In the genomic region with DNA sequence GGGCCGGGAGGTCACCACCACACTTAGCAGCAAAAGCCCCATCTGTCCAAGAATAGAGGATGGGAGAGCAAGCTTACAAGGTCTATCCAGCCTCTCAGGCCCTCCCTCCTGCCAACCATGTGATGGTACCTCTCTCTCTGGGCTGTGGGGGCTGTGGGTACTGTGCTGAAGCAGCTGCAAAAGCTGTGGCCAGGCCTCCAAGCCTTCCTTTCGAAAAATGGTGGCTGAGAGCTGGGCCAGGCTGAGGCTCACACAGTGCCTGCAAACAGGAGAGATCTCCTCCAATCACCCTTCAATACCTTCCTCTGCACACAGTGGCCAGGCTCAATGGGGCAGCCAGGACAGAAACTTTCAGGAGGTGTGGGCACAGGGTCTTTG, we compare ENCODE assay signal across 8 cellular contexts. TPM values are rescaled to one million over a fixed set of nuclear protein-coding genes. Genes with fewer than 3 reads are reported as not detected.
DNase-seq lines count a peak whose midpoint lies in the region; ATAC-seq and TF ChIP-seq lines count a peak whose summit lies in the region.

No MANE protein-coding gene starts in this region.

- no peaks in the 10 kb centered on the region for H3K27me3 Mint-ChIP-seq in activated naive CD8-positive, alpha-beta T cell treated with anti-CD3 and anti-CD28 coated beads, Interleukin-2, amount 10 ng/mL, durations not matched to agents 7 days and 5 days

- H3K36me3 ChIP-seq in heart right ventricle (peaks cover 0 to 77% (median 30%) of the 10 kb centered on the region in 9 donors), lower lobe of right lung (peaks cover 70% of the 10 kb centered on the region), vagina (peaks cover 0 to 50% of the 10 kb centered on the region in 2 donors)

- ATAC-seq in heart right ventricle (peak in 1 of 8 donors; percentile 3), left ventricle myocardium superior (no peak), lower lobe of right lung (no peak), HG03432 (IDR thresholded peaks at IDR 0.05; ENCODE audit: unreplicated experiment) (no peak)
- ATAC-seq in activated naive CD8-positive, alpha-beta T cell treated with anti-CD3 and anti-CD28 coated beads, Interleukin-2, amount 10 ng/mL, durations not matched to agents 7 days and 5 days (ENCODE audit: low read depth) = no peak

- DNase-seq in heart right ventricle (no peak), left ventricle myocardium superior (no peak), lower lobe of right lung (no peak), vagina (ENCODE audit: extremely low spot score in 2 of 2) (no peak), DMS114 treated with DMSO at 0.1 percent for 48 hours (lab: John Stamatoyannopoulos, UW; ENCODE audit: unreplicated experiment) (no peak)
- no peak for DNase-seq in activated naive CD8-positive, alpha-beta T cell treated with anti-CD3 and anti-CD28 coated beads, Interleukin-2, amount 10 ng/mL, durations not matched to agents 7 days and 5 days
- DNase-seq in activated CD8-positive, alpha-beta memory T cell treated with anti-CD3 and anti-CD28 coated beads, Interleukin-2, amount 50 U/mL, for 48 hours = no peak

- no peak for TF ChIP-seq CTCF in heart right ventricle (IDR thresholded peaks at IDR 0.05)
- TF ChIP-seq CTCF in lower lobe of right lung (IDR thresholded peaks at IDR 0.05) = no peak
- no peak for TF ChIP-seq CTCF in vagina (IDR thresholded peaks at IDR 0.05)

- peaks cover 14% of the 10 kb centered on the region for H3K36me3 Mint-ChIP-seq in activated naive CD8-positive, alpha-beta T cell treated with anti-CD3 and anti-CD28 coated beads, Interleukin-2, amount 10 ng/mL, durations not matched to agents 7 days and 5 days

- H3K4me1 ChIP-seq in heart right ventricle (peaks cover 4 to 24% (median 19%) of the 10 kb centered on the region in 9 donors), lower lobe of right lung (peaks cover 20% of the 10 kb centered on the region), vagina (peaks cover 13% of the 10 kb centered on the region)

- H3K27ac Mint-ChIP-seq in activated naive CD8-positive, alpha-beta T cell treated with anti-CD3 and anti-CD28 coated beads, Interleukin-2, amount 10 ng/mL, durations not matched to agents 7 days and 5 days = peak overlapping the region; percentile 69

- peak overlapping the region in 9 of 10 donors; percentile 58 to 94 (median 68) for H3K4me3 ChIP-seq in heart right ventricle
- peak overlapping the region; percentile 80 for H3K4me3 ChIP-seq in lower lobe of right lung
- peak overlapping the region; percentile 50 to 82 for H3K4me3 ChIP-seq in vagina

- peak overlapping the region; percentile 85 for H3K4me3 Mint-ChIP-seq in activated naive CD8-positive, alpha-beta T cell treated with anti-CD3 and anti-CD28 coated beads, Interleukin-2, amount 10 ng/mL, durations not matched to agents 7 days and 5 days

- WGBS in heart right ventricle, 2 donors = 84 to 85% methylated on average over 2 of the region's 2 CpGs

- H3K9me3 Mint-ChIP-seq in activated naive CD8-positive, alpha-beta T cell treated with anti-CD3 and anti-CD28 coated beads, Interleukin-2, amount 10 ng/mL, durations not matched to agents 7 days and 5 days = no peaks in the 10 kb centered on the region

- H3K27ac ChIP-seq in heart right ventricle = peak overlapping the region in 4 of 10 donors; percentile 64 to 76 (median 70)
- peak overlapping the region; percentile 70 for H3K27ac ChIP-seq in lower lobe of right lung
- no peak overlapping the region for H3K27ac ChIP-seq in vagina

- intact Hi-C loops in heart right ventricle (cut with DNase I) (no loop called here), left ventricle myocardium superior (cut with micrococcal nuclease) (no loop called here), lower lobe of right lung (cut with DNase I) (no loop called here), vagina (cut with DNase I) (no loop called here)

- POLR2A ChIA-PET in activated naive CD8-positive, alpha-beta T cell treated with anti-CD3 and anti-CD28 coated beads, Interleukin-2, amount 10 ng/mL, durations not matched to agents 7 days and 5 days (lab: Charles Lee) = interaction anchor here (1.1 to 5.2 kb wide), 9 partner anchors 8 to 55 kb away, joined by 3 to 37 read pairs (median 8); a partner anchor contains a TSS

- no peaks in the 10 kb centered on the region for H3K27me3 ChIP-seq in heart right ventricle
- no peaks in the 10 kb centered on the region for H3K27me3 ChIP-seq in lower lobe of right lung (ENCODE audit: low read depth)
- H3K27me3 ChIP-seq in vagina = no peaks in the 10 kb centered on the region

- TF ChIP-seq POLR2A in vagina (IDR thresholded peaks at IDR 0.05) = no peak

- no peaks in the 10 kb centered on the region for H3K9me3 ChIP-seq in heart right ventricle
- H3K9me3 ChIP-seq in lower lobe of right lung = no peaks in the 10 kb centered on the region
- H3K9me3 ChIP-seq in vagina = no peaks in the 10 kb centered on the region

- peaks cover 24% of the 10 kb centered on the region for H3K4me1 Mint-ChIP-seq in activated naive CD8-positive, alpha-beta T cell treated with anti-CD3 and anti-CD28 coated beads, Interleukin-2, amount 10 ng/mL, durations not matched to agents 7 days and 5 days

RNA-seq across cellular contexts. Expression of a gene that starts 1.1 kb away (rescaled TPM):
- total RNA-seq in heart right ventricle = 10 to 100 TPM; 10.1 to 22.5 (median 12.6) TPM
- polyA plus RNA-seq in heart right ventricle = 10 to 100 TPM in 1 of 2 donors, 1 to 10 TPM in 1; 4.4 to 23.8 TPM
- total RNA-seq in left ventricle myocardium superior = 14.9 TPM
- 10 to 100 TPM; 32.2 to 33.0 TPM for total RNA-seq in activated naive CD8-positive, alpha-beta T cell treated with anti-CD3 and anti-CD28 coated beads, Interleukin-2, amount 10 ng/mL, durations not matched to agents 7 days and 5 days
- 18.3 TPM for total RNA-seq in lower lobe of right lung
- 28.5 TPM for total RNA-seq in vagina

RNA-seq across cellular contexts. Expression of a gene that starts 7.7 kb away (rescaled TPM):
- total RNA-seq in heart right ventricle = 10 to 100 TPM; 14.2 to 31.3 (median 18.7) TPM
- 10 to 100 TPM; 10.8 to 36.4 TPM for polyA plus RNA-seq in heart right ventricle
- total RNA-seq in left ventricle myocardium superior = 19.2 TPM
- total RNA-seq in activated naive CD8-positive, alpha-beta T cell treated with anti-CD3 and anti-CD28 coated beads, Interleukin-2, amount 10 ng/mL, durations not matched to agents 7 days and 5 days = 10 to 100 TPM; 28.9 to 29.6 TPM
- total RNA-seq in lower lobe of right lung = 48.9 TPM
- 37.3 TPM for total RNA-seq in vagina

RNA-seq across cellular contexts. Expression of a gene that starts 15.6 kb away (rescaled TPM):
- 1 to 10 TPM; 2.5 to 7.0 (median 4.3) TPM for total RNA-seq in heart right ventricle
- polyA plus RNA-seq in heart right ventricle = 10 to 100 TPM in 1 of 2 donors, 1 to 10 TPM in 1; 2.5 to 17.7 TPM
- 3.2 TPM for total RNA-seq in left ventricle myocardium superior
- total RNA-seq in activated naive CD8-positive, alpha-beta T cell treated with anti-CD3 and anti-CD28 coated beads, Interleukin-2, amount 10 ng/mL, durations not matched to agents 7 days and 5 days = 10 to 100 TPM; 55.1 to 60.7 TPM
- total RNA-seq in lower lobe of right lung = 18.4 TPM
- total RNA-seq in vagina = 5.9 TPM

RNA-seq across cellular contexts. Expression of a gene that starts 18.0 kb away (rescaled TPM):
- total RNA-seq in heart right ventricle = under 1 TPM in 1 of 10 donors, not detected in 9; 0.28 TPM
- under 1 TPM in 1 of 2 donors, not detected in 1; 0.22 TPM for polyA plus RNA-seq in heart right ventricle
- total RNA-seq in left ventricle myocardium superior = 0.25 TPM
- total RNA-seq in activated naive CD8-positive, alpha-beta T cell treated with anti-CD3 and anti-CD28 coated beads, Interleukin-2, amount 10 ng/mL, durations not matched to agents 7 days and 5 days = under 1 TPM; 0.43 to 0.53 TPM
- total RNA-seq in lower lobe of right lung = 0.74 TPM
- 0.74 TPM for total RNA-seq in vagina

RNA-seq across cellular contexts. Expression of a gene that starts 25.8 kb away (rescaled TPM):
- 10 to 100 TPM; 23.4 to 35.3 (median 29.4) TPM for total RNA-seq in heart right ventricle
- 10 to 100 TPM; 34.3 to 80.8 TPM for polyA plus RNA-seq in heart right ventricle
- 30.1 TPM for total RNA-seq in left ventricle myocardium superior
- 10 to 100 TPM; 93.6 to 97.8 TPM for total RNA-seq in activated naive CD8-positive, alpha-beta T cell treated with anti-CD3 and anti-CD28 coated beads, Interleukin-2, amount 10 ng/mL, durations not matched to agents 7 days and 5 days
- 41.9 TPM for total RNA-seq in lower lobe of right lung
- 37.6 TPM for total RNA-seq in vagina
